In the genomic region with DNA sequence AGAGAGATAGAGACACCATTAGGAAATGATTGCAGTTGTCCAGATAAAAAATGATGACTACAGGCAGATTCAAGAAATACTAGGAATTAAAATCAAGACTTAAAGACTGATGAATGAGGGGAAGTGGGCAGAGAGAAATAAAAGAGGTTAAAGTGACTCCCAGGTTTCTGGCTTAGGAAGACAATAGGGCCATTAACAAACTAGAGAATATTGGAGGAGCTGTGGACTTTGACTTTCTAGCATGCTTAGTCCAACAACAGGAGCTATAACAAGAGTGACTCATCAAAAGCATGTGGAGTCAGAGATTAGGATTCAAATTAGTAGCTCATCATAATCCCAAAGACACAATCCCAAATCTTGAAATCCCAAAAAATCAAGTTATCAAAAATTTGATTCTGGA, we compare ENCODE assay signal across 17 cellular contexts.
"Had no signal": no experiment of that assay in that cellular context is flagged by ENCODE, and none has a peak within 500 bp of the region (broad histone marks: within the 10 kb centered on the region; RNA-seq: fewer than 3 reads in every experiment).

No MANE protein-coding gene starts in this region.

- H3K4me3 Mint-ChIP-seq: activated CD4-positive, alpha-beta T cell treated with anti-CD3 and anti-CD28 coated beads, Interleukin-2, amount 10 ng/mL, durations not matched to agents 24 days and 14 days; activated CD8-positive, alpha-beta T cell treated with anti-CD3 and anti-CD28 coated beads for 36 hours; activated naive CD4-positive, alpha-beta T cell treated with anti-CD3 and anti-CD28 coated beads, Interleukin-2, amount 50 U/mL, for 24 hours; activated T-helper 1 cell treated with anti-CD3 and anti-CD28 coated beads, Interleukin-12 subunit alpha, Interleukin-12 subunit beta, Interleukin-2, Interleukin-4 antibody, amounts not matched to agents 30 ng/mL and 10 ng/mL and 1 ng/mL, durations not matched to agents 14 hours and 24 hours and 36 hours; natural killer cell treated with Interleukin-12 subunit alpha and Interleukin-12 subunit beta and Interleukin-15 and Interleukin-18, amount 100 ng/mL, for 72 hours; T-helper 2 cell treated with Interferon-gamma antibody and Interleukin-4, amounts not matched to agents 5 μg/mL and 100 μg/mL, for 36 hours had no signal

- H3K4me1 Mint-ChIP-seq: activated CD4-positive, alpha-beta T cell treated with anti-CD3 and anti-CD28 coated beads, Interleukin-2, amount 10 ng/mL, durations not matched to agents 24 days and 14 days; activated naive CD4-positive, alpha-beta T cell treated with anti-CD3 and anti-CD28 coated beads, Interleukin-2, amount 50 U/mL, for 24 hours had no signal

- H3K9me3 Mint-ChIP-seq: activated CD4-positive, alpha-beta T cell treated with anti-CD3 and anti-CD28 coated beads, Interleukin-2, amount 10 ng/mL, durations not matched to agents 24 days and 14 days; activated CD8-positive, alpha-beta T cell treated with anti-CD3 and anti-CD28 coated beads for 36 hours; activated naive CD4-positive, alpha-beta T cell treated with anti-CD3 and anti-CD28 coated beads, Interleukin-2, amount 50 U/mL, for 24 hours; activated T-helper 1 cell treated with anti-CD3 and anti-CD28 coated beads, Interleukin-12 subunit alpha, Interleukin-12 subunit beta, Interleukin-2, Interleukin-4 antibody, amounts not matched to agents 30 ng/mL and 10 ng/mL and 1 ng/mL, durations not matched to agents 14 hours and 24 hours and 36 hours; T-helper 2 cell treated with Interferon-gamma antibody and Interleukin-4, amounts not matched to agents 5 μg/mL and 100 μg/mL, for 36 hours had no signal

- H3K27ac Mint-ChIP-seq: activated CD4-positive, alpha-beta T cell treated with anti-CD3 and anti-CD28 coated beads, Interleukin-2, amount 10 ng/mL, durations not matched to agents 24 days and 14 days; activated CD8-positive, alpha-beta T cell treated with anti-CD3 and anti-CD28 coated beads for 36 hours; activated naive CD4-positive, alpha-beta T cell treated with anti-CD3 and anti-CD28 coated beads, Interleukin-2, amount 50 U/mL, for 24 hours; activated T-helper 1 cell treated with anti-CD3 and anti-CD28 coated beads, Interleukin-12 subunit alpha, Interleukin-12 subunit beta, Interleukin-2, Interleukin-4 antibody, amounts not matched to agents 30 ng/mL and 10 ng/mL and 1 ng/mL, durations not matched to agents 14 hours and 24 hours and 36 hours; natural killer cell treated with Interleukin-12 subunit alpha and Interleukin-12 subunit beta and Interleukin-15 and Interleukin-18, amount 100 ng/mL, for 72 hours; T-helper 2 cell treated with Interferon-gamma antibody and Interleukin-4, amounts not matched to agents 5 μg/mL and 100 μg/mL, for 36 hours had no signal

- ATAC-seq: activated CD4-positive, CD25-positive, alpha-beta regulatory T cell treated with anti-CD3 and anti-CD28 coated beads, Interleukin-2, amount 50 U/mL, for 24 hours; activated CD8-positive, alpha-beta T cell treated with anti-CD3 and anti-CD28 coated beads for 36 hours; body of pancreas; left ventricle myocardium superior; natural killer cell treated with Interleukin-12 subunit alpha and Interleukin-12 subunit beta and Interleukin-15 and Interleukin-18, amount 100 ng/mL, for 72 hours had no signal

- H3K27me3 Mint-ChIP-seq: activated CD4-positive, alpha-beta T cell treated with anti-CD3 and anti-CD28 coated beads, Interleukin-2, amount 10 ng/mL, durations not matched to agents 24 days and 14 days; natural killer cell treated with Interleukin-12 subunit alpha and Interleukin-12 subunit beta and Interleukin-15 and Interleukin-18, amount 100 ng/mL, for 72 hours had no signal

- DNase-seq: activated CD4-positive, alpha-beta T cell treated with anti-CD3 and anti-CD28 coated beads, Interleukin-2, amount 10 ng/mL, durations not matched to agents 24 days and 14 days; activated CD8-positive, alpha-beta T cell treated with anti-CD3 and anti-CD28 coated beads for 36 hours; activated gamma-delta T cell; anterior cingulate cortex; body of pancreas; glutamatergic neuron; hippocampal formation; left ventricle myocardium superior; midbrain; stimulated activated CD4-positive, alpha-beta T cell treated with anti-CD3 and anti-CD28 coated beads, Interleukin-1b, Interleukin-23, amount 100 ng/mL, for 48 hours; stomach; uterus had no signal

- H3K36me3 Mint-ChIP-seq: activated naive CD4-positive, alpha-beta T cell treated with anti-CD3 and anti-CD28 coated beads, Interleukin-2, amount 50 U/mL, for 24 hours; natural killer cell treated with Interleukin-12 subunit alpha and Interleukin-12 subunit beta and Interleukin-15 and Interleukin-18, amount 100 ng/mL, for 72 hours had no signal
